1 cellular context compared by ENCODE assay signal in the genomic region with DNA sequence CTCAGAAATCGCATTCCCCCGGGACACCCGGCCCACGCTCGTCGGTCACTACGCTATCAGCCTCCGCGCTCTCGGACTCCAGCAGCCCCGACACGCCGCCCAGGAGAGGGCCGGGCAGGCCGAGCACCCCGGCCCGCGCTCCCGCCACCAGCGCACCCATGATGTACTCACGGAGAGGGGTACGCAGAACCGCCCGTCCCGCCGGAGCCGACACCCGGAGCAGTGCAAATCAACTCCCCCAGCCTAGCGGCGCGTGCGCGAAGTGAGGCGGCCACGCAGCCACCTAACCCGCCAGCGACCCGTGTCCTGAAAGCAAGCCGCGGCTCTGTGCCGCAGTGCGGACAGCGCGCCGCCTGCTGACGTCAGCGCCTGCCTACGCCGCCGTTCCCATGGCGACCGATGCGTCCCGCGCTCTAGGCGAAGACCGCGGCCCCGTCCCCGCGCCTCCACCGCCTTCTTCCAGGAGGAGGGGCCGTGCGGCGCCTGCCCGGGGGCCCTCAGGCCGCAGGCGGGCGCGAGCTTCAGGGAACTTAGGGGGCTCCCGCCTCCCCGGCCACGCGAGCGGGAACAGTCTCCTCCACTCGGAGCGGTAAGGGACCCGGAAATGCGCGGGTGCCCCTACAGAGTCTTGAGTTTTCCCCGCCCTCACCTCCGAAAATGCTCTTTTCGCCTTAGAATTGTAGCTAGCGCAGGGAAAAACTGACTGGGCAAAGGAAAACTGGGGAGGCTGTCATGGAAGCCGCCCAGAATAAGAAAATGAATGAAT.
TF ChIP-seq lines count a peak whose summit lies in the region.

A gene (minus strand): TSS at position 329 of the 766 bp plus-strand sequence. CDS start 5,503 bp downstream, outside the sequence.

TF ChIP-seq in HepG2, 621 proteins besides CTCF, POLR2A, EP300 and RAD21 (continued from another document and continues in another):
- TF ChIP-seq ZFP82 (CRISPR knock-in tag; IDR thresholded peaks at IDR 0.05; ENCODE audit: borderline replicate concordance) (peak; percentile 32; the same call in 1 of the 2 replicates), ZFP36 (IDR thresholded peaks at IDR 0.05; ENCODE audit: borderline replicate concordance, low read depth, low read length, partially characterized antibody) (no peak), ZNF263 (CRISPR knock-in tag; IDR thresholded peaks at IDR 0.05) (peak; percentile 75; the same call in 1 of the 2 replicates), PHF21A (CRISPR knock-in tag; IDR thresholded peaks at IDR 0.05) (peak; percentile 90), MBNL3 (CRISPR knock-in tag; conservative IDR thresholded peaks at IDR 0.05) (no peak), SIX4 (CRISPR knock-in tag; IDR thresholded peaks at IDR 0.05) (no peak), MEIS1 (CRISPR knock-in tag; IDR thresholded peaks at IDR 0.05; ENCODE audit: borderline replicate concordance) (no peak; the same call in 1 of the 2 replicates), KLF13 (CRISPR knock-in tag; IDR thresholded peaks at IDR 0.05) (peak; percentile 21; the same call in 1 of the 2 replicates), SRSF4 (IDR thresholded peaks at IDR 0.05; ENCODE audit: low read depth, low read length, poor library complexity, severe bottlenecking) (no peak), POLR2G (IDR thresholded peaks at IDR 0.05; ENCODE audit: low read depth, low read length) (peak; percentile 82), ZNF225 (CRISPR knock-in tag; IDR thresholded peaks at IDR 0.05) (peak; percentile 95; the same call in 1 of the 2 replicates), XRCC5 (optimal IDR thresholded peaks at IDR 0.05; ENCODE audit: low read length) (peak; percentile 92), SRSF1 (optimal IDR thresholded peaks at IDR 0.05; ENCODE audit: low read depth, low read length) (peak; percentile 86), ZNF232 (CRISPR knock-in tag; IDR thresholded peaks at IDR 0.05; ENCODE audit: borderline replicate concordance) (peak; percentile 96), EHMT2 (IDR thresholded peaks at IDR 0.05; ENCODE audit: borderline replicate concordance, low read depth, low read length) (no peak), LCORL (IDR thresholded peaks at IDR 0.05) (no peak), LCORL (CRISPR knock-in tag; IDR thresholded peaks at IDR 0.05) (peak; percentile 90), ZBTB21 (CRISPR knock-in tag; IDR thresholded peaks at IDR 0.05) (0 out of 2 replicates have a peak, but pooled peaks have one; percentile 28), ZNF713 (CRISPR knock-in tag; IDR thresholded peaks at IDR 0.05) (peak; percentile 28; the same call in 1 of the 2 replicates), IRF2 (CRISPR knock-in tag; IDR thresholded peaks at IDR 0.05) (peak; percentile 67; the same call in 1 of the 2 replicates), HDAC1 (CRISPR knock-in tag; IDR thresholded peaks at IDR 0.05) (peak; percentile 98), CC2D1A (CRISPR knock-in tag; IDR thresholded peaks at IDR 0.05) (no peak), REL (CRISPR knock-in tag; conservative IDR thresholded peaks at IDR 0.05) (peak; percentile 65; the same call in 1 of the 2 replicates), NFRKB (IDR thresholded peaks at IDR 0.05) (no peak), YEATS4 (CRISPR knock-in tag; IDR thresholded peaks at IDR 0.05; ENCODE audit: borderline replicate concordance) (peak; percentile 96), NCOR1 (IDR thresholded peaks at IDR 0.05; ENCODE audit: borderline replicate concordance, low read length) (no peak), ZNF260 (CRISPR knock-in tag; IDR thresholded peaks at IDR 0.05; ENCODE audit: borderline replicate concordance, low read depth) (no peak), SAFB2 (CRISPR knock-in tag; IDR thresholded peaks at IDR 0.05; ENCODE audit: borderline replicate concordance, low read depth) (peak; percentile 95), SKI (IDR thresholded peaks at IDR 0.05; ENCODE audit: partially characterized antibody) (peak; percentile 76), SATB2 (CRISPR knock-in tag; IDR thresholded peaks at IDR 0.05) (peak; percentile 83; the same call in 1 of the 2 replicates), ZFP1 (CRISPR knock-in tag; IDR thresholded peaks at IDR 0.05) (0 out of 2 replicates have a peak, but pooled peaks have one; percentile 19), NFYB (CRISPR knock-in tag; IDR thresholded peaks at IDR 0.05) (peak; percentile 20; the same call in 1 of the 2 replicates), BCL6 (CRISPR knock-in tag; IDR thresholded peaks at IDR 0.05) (no peak; the same call in 1 of the 2 replicates), ZFP36L2 (CRISPR knock-in tag; IDR thresholded peaks at IDR 0.05) (no peak), ZNF570 (CRISPR knock-in tag; IDR thresholded peaks at IDR 0.05; ENCODE audit: borderline replicate concordance) (no peak), KLF11 (CRISPR knock-in tag; IDR thresholded peaks at IDR 0.05) (no peak), SP4 (CRISPR knock-in tag; IDR thresholded peaks at IDR 0.05) (peak; percentile 60), NAIF1 (CRISPR knock-in tag; IDR thresholded peaks at IDR 0.05; ENCODE audit: borderline replicate concordance) (peak; percentile 98), HOXA7 (CRISPR knock-in tag; IDR thresholded peaks at IDR 0.05) (0 out of 2 replicates have a peak, but pooled peaks have one; percentile 77), ZNF343 (CRISPR knock-in tag; IDR thresholded peaks at IDR 0.05) (peak; percentile 86), GATA4 (IDR thresholded peaks at IDR 0.05; ENCODE audit: borderline replicate concordance, low read depth) (no peak; the same call in 1 of the 2 replicates), SNRNP70 (IDR thresholded peaks at IDR 0.05; ENCODE audit: low read depth, low read length) (no peak), ZNF543 (CRISPR knock-in tag; IDR thresholded peaks at IDR 0.05) (peak; percentile 69), AHR (CRISPR knock-in tag; IDR thresholded peaks at IDR 0.05) (no peak), KDM5A (IDR thresholded peaks at IDR 0.05; ENCODE audit: borderline replicate concordance, low read length) (peak; percentile 50; the same call in 1 of the 2 replicates), ZNF143 (CRISPR knock-in tag; IDR thresholded peaks at IDR 0.05) (peak; percentile 47; the same call in 1 of the 2 replicates), HNRNPLL (IDR thresholded peaks at IDR 0.05; ENCODE audit: low read depth, low read length, poor library complexity, severe bottlenecking) (peak; percentile 100), ZFY (CRISPR knock-in tag; IDR thresholded peaks at IDR 0.05) (peak; percentile 97), HCFC1 (IDR thresholded peaks at IDR 0.05; ENCODE audit: low read depth, low read length) (no peak; the same call in 1 of the 2 replicates)
- TF ChIP-seq, protein P1, sequence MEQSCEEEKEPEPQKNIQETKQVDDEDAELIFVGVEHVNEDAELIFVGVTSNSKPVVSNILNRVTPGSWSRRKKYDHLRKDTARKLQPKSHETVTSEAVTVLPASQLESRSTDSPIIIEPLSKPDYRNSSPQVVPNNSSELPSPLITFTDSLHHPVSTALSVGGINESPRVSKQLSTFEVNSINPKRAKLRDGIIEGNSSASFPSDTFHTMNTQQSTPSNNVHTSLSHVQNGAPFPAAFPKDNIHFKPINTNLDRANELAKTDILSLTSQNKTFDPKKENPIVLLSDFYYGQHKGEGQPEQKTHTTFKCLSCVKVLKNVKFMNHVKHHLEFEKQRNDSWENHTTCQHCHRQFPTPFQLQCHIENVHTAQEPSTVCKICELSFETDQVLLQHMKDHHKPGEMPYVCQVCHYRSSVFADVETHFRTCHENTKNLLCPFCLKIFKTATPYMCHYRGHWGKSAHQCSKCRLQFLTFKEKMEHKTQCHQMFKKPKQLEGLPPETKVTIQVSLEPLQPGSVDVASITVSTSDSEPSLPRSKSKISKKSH (CRISPR knock-in tag; IDR thresholded peaks at IDR 0.05; ENCODE audit: borderline replicate concordance), result peak; percentile 99
- TF ChIP-seq, protein P2, sequence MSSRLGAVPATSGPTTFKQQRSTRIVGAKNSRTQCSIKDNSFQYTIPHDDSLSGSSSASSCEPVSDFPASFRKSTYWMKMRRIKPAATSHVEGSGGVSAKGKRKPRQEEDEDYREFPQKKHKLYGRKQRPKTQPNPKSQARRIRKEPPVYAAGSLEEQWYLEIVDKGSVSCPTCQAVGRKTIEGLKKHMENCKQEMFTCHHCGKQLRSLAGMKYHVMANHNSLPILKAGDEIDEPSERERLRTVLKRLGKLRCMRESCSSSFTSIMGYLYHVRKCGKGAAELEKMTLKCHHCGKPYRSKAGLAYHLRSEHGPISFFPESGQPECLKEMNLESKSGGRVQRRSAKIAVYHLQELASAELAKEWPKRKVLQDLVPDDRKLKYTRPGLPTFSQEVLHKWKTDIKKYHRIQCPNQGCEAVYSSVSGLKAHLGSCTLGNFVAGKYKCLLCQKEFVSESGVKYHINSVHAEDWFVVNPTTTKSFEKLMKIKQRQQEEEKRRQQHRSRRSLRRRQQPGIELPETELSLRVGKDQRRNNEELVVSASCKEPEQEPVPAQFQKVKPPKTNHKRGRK (CRISPR knock-in tag; IDR thresholded peaks at IDR 0.05), result no peak
- TF ChIP-seq, protein P3, sequence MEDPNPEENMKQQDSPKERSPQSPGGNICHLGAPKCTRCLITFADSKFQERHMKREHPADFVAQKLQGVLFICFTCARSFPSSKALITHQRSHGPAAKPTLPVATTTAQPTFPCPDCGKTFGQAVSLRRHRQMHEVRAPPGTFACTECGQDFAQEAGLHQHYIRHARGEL (CRISPR knock-in tag; IDR thresholded peaks at IDR 0.05), result peak; percentile 41; the same call in 1 of the 2 replicates
- TF ChIP-seq, protein P4, sequence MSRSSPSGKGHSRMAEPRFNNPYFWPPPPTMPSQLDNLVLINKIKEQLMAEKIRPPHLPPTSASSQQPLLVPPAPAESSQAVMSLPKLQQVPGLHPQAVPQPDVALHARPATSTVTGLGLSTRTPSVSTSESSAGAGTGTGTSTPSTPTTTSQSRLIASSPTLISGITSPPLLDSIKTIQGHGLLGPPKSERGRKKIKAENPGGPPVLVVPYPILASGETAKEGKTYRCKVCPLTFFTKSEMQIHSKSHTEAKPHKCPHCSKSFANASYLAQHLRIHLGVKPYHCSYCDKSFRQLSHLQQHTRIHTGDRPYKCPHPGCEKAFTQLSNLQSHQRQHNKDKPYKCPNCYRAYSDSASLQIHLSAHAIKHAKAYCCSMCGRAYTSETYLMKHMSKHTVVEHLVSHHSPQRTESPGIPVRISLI (CRISPR knock-in tag; IDR thresholded peaks at IDR 0.05; ENCODE audit: borderline replicate concordance), result no peak; the same call in 1 of the 2 replicates
- TF ChIP-seq, protein P5, sequence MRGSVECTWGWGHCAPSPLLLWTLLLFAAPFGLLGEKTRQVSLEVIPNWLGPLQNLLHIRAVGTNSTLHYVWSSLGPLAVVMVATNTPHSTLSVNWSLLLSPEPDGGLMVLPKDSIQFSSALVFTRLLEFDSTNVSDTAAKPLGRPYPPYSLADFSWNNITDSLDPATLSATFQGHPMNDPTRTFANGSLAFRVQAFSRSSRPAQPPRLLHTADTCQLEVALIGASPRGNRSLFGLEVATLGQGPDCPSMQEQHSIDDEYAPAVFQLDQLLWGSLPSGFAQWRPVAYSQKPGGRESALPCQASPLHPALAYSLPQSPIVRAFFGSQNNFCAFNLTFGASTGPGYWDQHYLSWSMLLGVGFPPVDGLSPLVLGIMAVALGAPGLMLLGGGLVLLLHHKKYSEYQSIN (CRISPR knock-in tag; IDR thresholded peaks at IDR 0.05; ENCODE audit: borderline replicate concordance), result 0 out of 2 replicates have a peak, but pooled peaks have one; percentile 52
- TF ChIP-seq, protein P6, sequence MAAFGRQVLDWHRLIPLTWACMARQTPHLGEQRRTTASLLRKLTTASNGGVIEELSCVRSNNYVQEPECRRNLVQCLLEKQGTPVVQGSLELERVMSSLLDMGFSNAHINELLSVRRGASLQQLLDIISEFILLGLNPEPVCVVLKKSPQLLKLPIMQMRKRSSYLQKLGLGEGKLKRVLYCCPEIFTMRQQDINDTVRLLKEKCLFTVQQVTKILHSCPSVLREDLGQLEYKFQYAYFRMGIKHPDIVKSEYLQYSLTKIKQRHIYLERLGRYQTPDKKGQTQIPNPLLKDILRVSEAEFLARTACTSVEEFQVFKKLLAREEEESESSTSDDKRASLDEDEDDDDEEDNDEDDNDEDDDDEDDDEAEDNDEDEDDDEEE (CRISPR knock-in tag; IDR thresholded peaks at IDR 0.05), result peak; percentile 61; the same call in 1 of the 2 replicates
- TF ChIP-seq, protein P7, sequence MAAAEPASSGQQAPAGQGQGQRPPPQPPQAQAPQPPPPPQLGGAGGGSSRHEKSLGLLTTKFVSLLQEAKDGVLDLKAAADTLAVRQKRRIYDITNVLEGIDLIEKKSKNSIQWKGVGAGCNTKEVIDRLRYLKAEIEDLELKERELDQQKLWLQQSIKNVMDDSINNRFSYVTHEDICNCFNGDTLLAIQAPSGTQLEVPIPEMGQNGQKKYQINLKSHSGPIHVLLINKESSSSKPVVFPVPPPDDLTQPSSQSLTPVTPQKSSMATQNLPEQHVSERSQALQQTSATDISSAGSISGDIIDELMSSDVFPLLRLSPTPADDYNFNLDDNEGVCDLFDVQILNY (CRISPR knock-in tag; conservative IDR thresholded peaks at IDR 0.05), result peak; percentile 81
- TF ChIP-seq, protein P8, sequence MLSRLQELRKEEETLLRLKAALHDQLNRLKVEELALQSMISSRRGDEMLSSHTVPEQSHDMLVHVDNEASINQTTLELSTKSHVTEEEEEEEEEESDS (CRISPR knock-in tag; IDR thresholded peaks at IDR 0.05; ENCODE audit: borderline replicate concordance), result peak; percentile 94; the same call in 1 of the 2 replicates
- TF ChIP-seq, protein P9, sequence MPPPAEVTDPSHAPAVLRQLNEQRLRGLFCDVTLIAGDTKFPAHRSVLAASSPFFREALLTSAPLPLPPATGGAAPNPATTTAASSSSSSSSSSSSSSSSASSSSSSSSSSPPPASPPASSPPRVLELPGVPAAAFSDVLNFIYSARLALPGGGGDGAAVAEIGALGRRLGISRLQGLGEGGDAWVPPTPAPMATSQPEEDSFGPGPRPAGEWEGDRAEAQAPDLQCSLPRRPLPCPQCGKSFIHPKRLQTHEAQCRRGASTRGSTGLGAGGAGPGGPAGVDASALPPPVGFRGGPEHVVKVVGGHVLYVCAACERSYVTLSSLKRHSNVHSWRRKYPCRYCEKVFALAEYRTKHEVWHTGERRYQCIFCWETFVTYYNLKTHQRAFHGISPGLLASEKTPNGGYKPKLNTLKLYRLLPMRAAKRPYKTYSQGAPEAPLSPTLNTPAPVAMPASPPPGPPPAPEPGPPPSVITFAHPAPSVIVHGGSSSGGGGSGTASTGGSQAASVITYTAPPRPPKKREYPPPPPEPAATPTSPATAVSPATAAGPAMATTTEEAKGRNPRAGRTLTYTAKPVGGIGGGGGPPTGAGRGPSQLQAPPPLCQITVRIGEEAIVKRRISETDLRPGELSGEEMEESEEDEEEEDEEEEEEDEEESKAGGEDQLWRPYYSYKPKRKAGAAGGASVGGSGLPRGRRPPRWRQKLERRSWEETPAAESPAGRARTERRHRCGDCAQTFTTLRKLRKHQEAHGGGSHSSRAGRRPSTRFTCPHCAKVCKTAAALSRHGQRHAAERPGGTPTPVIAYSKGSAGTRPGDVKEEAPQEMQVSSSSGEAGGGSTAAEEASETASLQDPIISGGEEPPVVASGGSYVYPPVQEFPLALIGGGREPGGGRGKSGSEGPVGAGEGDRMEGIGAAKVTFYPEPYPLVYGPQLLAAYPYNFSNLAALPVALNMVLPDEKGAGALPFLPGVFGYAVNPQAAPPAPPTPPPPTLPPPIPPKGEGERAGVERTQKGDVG (CRISPR knock-in tag; IDR thresholded peaks at IDR 0.05; ENCODE audit: borderline replicate concordance), result peak; percentile 91; the same call in 1 of the 2 replicates
